18 cellular contexts compared by ENCODE assay signal in genomic region chr12:41293011-41293410, GRCh38.
DNase-seq lines count a peak whose midpoint lies in the region; ATAC-seq, FAIRE-seq and TF ChIP-seq lines count a peak whose summit lies in the region.
"Had no signal": no experiment of that assay in that cellular context is flagged by ENCODE, and none has a peak within 500 bp of the region (broad histone marks: within the 10 kb centered on the region; RNA-seq: fewer than 3 reads in every experiment).

No MANE protein-coding gene starts in this region.

- H3K9me3 Mint-ChIP-seq in activated CD4-positive, alpha-beta T cell treated with anti-CD3 and anti-CD28 coated beads, Interleukin-2, amount 10 ng/mL, durations not matched to agents 24 days and 14 days, result no peaks in the 10 kb centered on the region
- H3K9me3 Mint-ChIP-seq: IgD-negative memory B cell had no signal

- no peaks in the 10 kb centered on the region for H3K79me2 ChIP-seq in HCT116 (ENCODE audit: insufficient read depth, low read length)
- H3K79me2 ChIP-seq in PC-9 (ENCODE audit: low read depth), result no peaks in the 10 kb centered on the region

- no peak for FAIRE-seq in frontal cortex (lab: Jason Lieb, UNC)

- H3F3A ChIP-seq in PC-9 (ENCODE audit: insufficient read depth, low read depth), result peaks cover 11% of the 10 kb centered on the region; the same call in 1 of the 2 replicates

- no TSS peak for BruUV-seq in HCT116 (replicated peaks; lab: Mats Ljungman, UMichigan)
- no TSS peak for BruUV-seq in PC-9 (replicated peaks; lab: Mats Ljungman, UMichigan)

- H3K4me3 ChIP-seq in HCT116 (replicated peaks in 1 of 2; ENCODE audit: low read depth in 1 of 2, low read length in 2 of 2) (peak overlapping the region in 1 of 2 experiments; percentile 32; a peak in 2 of 4 replicates), PC-9 (peak overlapping the region; percentile 32; the same call in 1 of the 2 replicates)

- H3K4me2 ChIP-seq in HCT116 (ENCODE audit: low read length) (peak overlapping the region; percentile 64), PC-9 (peak overlapping the region; percentile 65)
- H3K4me2 ChIP-seq: SK-N-SH had no signal

- no peak for TF ChIP-seq POLR2A in HCT116 (IDR thresholded peaks at IDR 0.05; ENCODE audit: borderline replicate concordance, extremely low read depth, insufficient read depth, insufficient read length)

- ATAC-seq in HCT116 (peak; percentile 92), foreskin keratinocyte (peak; percentile 99)

- no peak overlapping the region for H3K9ac ChIP-seq in HCT116 (ENCODE audit: low read length)
- H3K9ac ChIP-seq: SK-N-SH had no signal

- H3K9me2 ChIP-seq in HCT116 (ENCODE audit: insufficient read depth), result no peaks in the 10 kb centered on the region
- H3K9me2 ChIP-seq in PC-9 (ENCODE audit: insufficient read depth), result no peaks in the 10 kb centered on the region
- H3K9me2 ChIP-seq: SK-N-SH had no signal

- POLR2A ChIA-PET in HCT116 (lab: Charles Lee) (no interaction called here), PC-9 (lab: Charles Lee; ENCODE audit: unreplicated experiment) (no interaction called here)

- H3K27me3 ChIP-seq in HCT116 (ENCODE audit: insufficient read depth, low read length), result no peaks in the 10 kb centered on the region
- no peaks in the 10 kb centered on the region for H3K27me3 ChIP-seq in PC-9 (ENCODE audit: insufficient read depth, low read depth)
- H3K27me3 ChIP-seq in foreskin keratinocyte, result no peaks in the 10 kb centered on the region

- H3K27ac Mint-ChIP-seq in activated CD4-positive, alpha-beta T cell treated with anti-CD3 and anti-CD28 coated beads, Interleukin-2, amount 10 ng/mL, durations not matched to agents 24 days and 14 days, result no peak overlapping the region
- H3K27ac Mint-ChIP-seq: B cell; CD4-positive, alpha-beta memory T cell; IgD-negative memory B cell had no signal

- H3K36me3 ChIP-seq in HCT116 (ENCODE audit: control insufficient read depth in 1 of 2, insufficient read depth in 2 of 2, low read length in 2 of 2) (no peaks in the 10 kb centered on the region), PC-9 (ENCODE audit: low read depth) (no peaks in the 10 kb centered on the region)

- no peaks in the 10 kb centered on the region for H3K4me1 Mint-ChIP-seq in activated CD4-positive, alpha-beta T cell treated with anti-CD3 and anti-CD28 coated beads, Interleukin-2, amount 10 ng/mL, durations not matched to agents 24 days and 14 days
- H3K4me1 Mint-ChIP-seq: B cell; CD4-positive, alpha-beta memory T cell; IgD-negative memory B cell had no signal

- no peaks in the 10 kb centered on the region for H3K36me3 Mint-ChIP-seq in activated CD4-positive, alpha-beta T cell treated with anti-CD3 and anti-CD28 coated beads, Interleukin-2, amount 10 ng/mL, durations not matched to agents 24 days and 14 days (ENCODE audit: low read depth)
- H3K36me3 Mint-ChIP-seq: CD4-positive, alpha-beta memory T cell had no signal

- TF ChIP-seq CTCF in HCT116 (IDR thresholded peaks at IDR 0.05 in 2 of 3, conservative IDR thresholded peaks at IDR 0.05 in 1 of 3; ENCODE audit: borderline replicate concordance in 1 of 3, insufficient read depth in 1 of 3, low read depth in 2 of 3, low read length in 2 of 3) (no peak), PC-9 (conservative IDR thresholded peaks at IDR 0.05) (no peak), foreskin keratinocyte (conservative IDR thresholded peaks at IDR 0.05) (no peak)

- no peaks in the 10 kb centered on the region for H3K9me3 ChIP-seq in HCT116 (ENCODE audit: control insufficient read depth in 1 of 2, insufficient read depth in 1 of 2, low read depth in 1 of 2, low read length in 2 of 2)
- no peaks in the 10 kb centered on the region for H3K9me3 ChIP-seq in PC-9 (ENCODE audit: insufficient read depth, low read depth)
- H3K9me3 ChIP-seq: SK-N-SH had no signal

- DNase-seq in HCT116 (ENCODE audit: low read depth, low spot score) (peak; percentile 38), PC-9 (peak; percentile 37 to 79), foreskin keratinocyte (peak; percentile 80 to 88), renal cortical epithelial cell (ENCODE audit: low read depth) (peak; percentile 76), NCI-H748 (lab: John Stamatoyannopoulos, UW; ENCODE audit: unreplicated experiment) (no peak), frontal cortex (ENCODE audit: low spot score in 2 of 2) (no peak)
- DNase-seq in stimulated activated CD8-positive, alpha-beta memory T cell treated with anti-CD3 and anti-CD28 coated beads, Interleukin-4, amount 100 ng/mL, for 48 hours, result no peak
- no peak for DNase-seq in activated CD4-positive, alpha-beta T cell treated with anti-CD3 and anti-CD28 coated beads, Interleukin-2, amount 10 ng/mL, durations not matched to agents 24 days and 14 days
- DNase-seq: CD4-positive, alpha-beta memory T cell; EL; NCI-H1436; NCI-H2081; NCI-H526 treated with DMSO at 0.1 percent for 48 hours; NK-92 treated with Interleukin-12 subunit alpha and Interleukin-12 subunit beta, amount 100 ng/mL, for 24 hours; Right ventricle myocardium superior; SK-N-SH had no signal

- no peaks in the 10 kb centered on the region for H4K20me1 ChIP-seq in HCT116 (ENCODE audit: insufficient read depth)
- H4K20me1 ChIP-seq in PC-9 (ENCODE audit: insufficient read depth), result no peaks in the 10 kb centered on the region

- H3K27me3 Mint-ChIP-seq in activated CD4-positive, alpha-beta T cell treated with anti-CD3 and anti-CD28 coated beads, Interleukin-2, amount 10 ng/mL, durations not matched to agents 24 days and 14 days, result peaks cover 2% of the 10 kb centered on the region

- H2AFZ ChIP-seq in HCT116 (ENCODE audit: low read depth, low read length, poor library complexity, severe bottlenecking) (peak overlapping the region; percentile 87), PC-9 (peak overlapping the region; percentile 71)

- CTCF ChIA-PET in HCT116 (lab: Charles Lee) (no interaction called here), PC-9 (lab: Charles Lee) (interaction anchor here (0.6 kb wide), 1 partner anchor 675 kb away, joined by 3 read pairs; no protein-coding TSS in a partner anchor)

- H3K4me3 Mint-ChIP-seq in activated CD4-positive, alpha-beta T cell treated with anti-CD3 and anti-CD28 coated beads, Interleukin-2, amount 10 ng/mL, durations not matched to agents 24 days and 14 days, result no peak overlapping the region
- H3K4me3 Mint-ChIP-seq: B cell; CD4-positive, alpha-beta memory T cell; IgD-negative memory B cell had no signal

- intact Hi-C loops in HCT116 (cut with micrococcal nuclease) (no loop called here), PC-9 (cut with micrococcal nuclease; ENCODE audit: unreplicated experiment) (loop anchor here (1.0 kb wide), 1 partner anchor 11 kb away; no protein-coding TSS in a partner anchor)
- intact Hi-C loops in activated CD4-positive, alpha-beta T cell treated with anti-CD3 and anti-CD28 coated beads, Interleukin-2, amount 10 ng/mL, durations not matched to agents 24 days and 14 days (cut with micrococcal nuclease), result no loop called here

- RAD21 ChIA-PET in HCT116 (lab: Charles Lee; ENCODE audit: low non-redundant PET in 1 of 2, low total read pairs in 2 of 2, uncharacterized antibody in 2 of 2, unreplicated experiment in 2 of 2), result no interaction called here

- no peak overlapping the region for H3K27ac ChIP-seq in HCT116 (ENCODE audit: low read depth, low read length)
- peak overlapping the region; percentile 73 for H3K27ac ChIP-seq in PC-9
- peak overlapping the region; percentile 82 for H3K27ac ChIP-seq in foreskin keratinocyte

- TF ChIP-seq RAD21 in HCT116 (IDR thresholded peaks at IDR 0.05; ENCODE audit: low read depth), result no peak

- H3K4me1 ChIP-seq in HCT116 (ENCODE audit: control insufficient read depth in 1 of 2, insufficient read depth in 2 of 2, low read length in 2 of 2) (peaks cover 4 to 24% of the 10 kb centered on the region in 2 experiments), PC-9 (replicated peaks; ENCODE audit: insufficient read depth) (peaks cover 21% of the 10 kb centered on the region), foreskin keratinocyte (peaks cover 16% of the 10 kb centered on the region)

TF ChIP-seq in HCT116, 20 proteins besides CTCF, POLR2A, EP300 and RAD21:
- no peak for TF ChIP-seq SIN3A (IDR thresholded peaks at IDR 0.05; ENCODE audit: low read depth)
- no peak for TF ChIP-seq YY1 (IDR thresholded peaks at IDR 0.05; ENCODE audit: extremely low read depth, insufficient replicate concordance, low read depth, low read length)
- no peak for TF ChIP-seq ZBTB33 (IDR thresholded peaks at IDR 0.05; ENCODE audit: extremely low read depth, insufficient replicate concordance, low read length)
- TF ChIP-seq TCF7L2 (IDR thresholded peaks at IDR 0.05; ENCODE audit: borderline replicate concordance, extremely low read depth, insufficient read depth, insufficient read length), result no peak
- TF ChIP-seq SP1 (IDR thresholded peaks at IDR 0.05; ENCODE audit: low read depth), result no peak; the same call in 1 of the 2 replicates
- no peak for TF ChIP-seq EZH2phosphoT487 (IDR thresholded peaks at IDR 0.05; ENCODE audit: borderline replicate concordance)
- TF ChIP-seq ZFX (IDR thresholded peaks at IDR 0.05), result no peak
- no peak for TF ChIP-seq ELF1 (IDR thresholded peaks at IDR 0.05; ENCODE audit: borderline replicate concordance, low read depth)
- no peak for TF ChIP-seq EGR1 (IDR thresholded peaks at IDR 0.05; ENCODE audit: low read depth)
- no peak for TF ChIP-seq ZNF274 (IDR thresholded peaks at IDR 0.05; ENCODE audit: low read depth, low read length)
- no peak for TF ChIP-seq POLR2AphosphoS5 (IDR thresholded peaks at IDR 0.05; ENCODE audit: low read depth, low read length)
TF ChIP-seq in HCT116: peak in this region for 0.

Comparison
In these comparisons a context has a peak if more than half of its experiments do, and no peak if none do; other contexts are left out.
1. DNase-seq: peak in HCT116 (single experiment), PC-9 (2 of 2), foreskin keratinocyte (2 of 2) and renal cortical epithelial cell (single experiment); none in NCI-H748 (single experiment), frontal cortex (0 of 2), stimulated activated CD8-positive, alpha-beta memory T cell treated with anti-CD3 and anti-CD28 coated beads, Interleukin-4, amount 100 ng/mL, for 48 hours (single experiment) and activated CD4-positive, alpha-beta T cell treated with anti-CD3 and anti-CD28 coated beads, Interleukin-2, amount 10 ng/mL, durations not matched to agents 24 days and 14 days (single experiment).